In genomic region chr4:36511785-36512184, GRCh38 we compare ENCODE assay signal across 11 cellular contexts.
"Had no signal": no experiment of that assay in that cellular context is flagged by ENCODE, and none has a peak within 500 bp of the region (broad histone marks: within the 10 kb centered on the region; RNA-seq: fewer than 3 reads in every experiment).

No MANE protein-coding gene starts in this region.

- H3K4me1 ChIP-seq: HAP-1 had no signal

- H3K27ac Mint-ChIP-seq: GM23338, H9, HFFc6 had no signal

- FAIRE-seq: H1, H54 had no signal

- H3K4me2 ChIP-seq: GM23338 had no signal

- H3K4me3 Mint-ChIP-seq: GM23338, H9, HFFc6 had no signal

- DNase-seq: GM23248, GOT3, H7, H9, HCEC 1CT, HFFc6 had no signal

- H3K9me3 ChIP-seq: HAP-1 had no signal

- H2AFZ ChIP-seq: GM23248, GM23338 had no signal

- H3K4me3 ChIP-seq: GM23248, GM23338, HAP-1 had no signal

- H3K9me3 Mint-ChIP-seq: GM23338 had no signal

- ATAC-seq: GM23338, HCT116 had no signal

- H3K36me3 ChIP-seq: HAP-1 had no signal

- H3K27ac ChIP-seq: GM23248 had no signal

- H3K9ac ChIP-seq: GM23248 had no signal
